8 cellular contexts compared by ENCODE assay signal in genomic region chr7:35185908-35186731, GRCh38.
DNase-seq lines count a peak whose midpoint lies in the region; ATAC-seq and TF ChIP-seq lines count a peak whose summit lies in the region.

No MANE protein-coding gene starts in this region.

- no peaks in the 10 kb centered on the region for H3K9me3 Mint-ChIP-seq in activated CD8-positive, alpha-beta T cell treated with anti-CD3 and anti-CD28 coated beads, Interleukin-2, amount 10 ng/mL, durations not matched to agents 7 days and 5 days (ENCODE audit: insufficient read depth)

- no peaks in the 10 kb centered on the region for H3K36me3 Mint-ChIP-seq in activated CD8-positive, alpha-beta T cell treated with anti-CD3 and anti-CD28 coated beads, Interleukin-2, amount 10 ng/mL, durations not matched to agents 7 days and 5 days (ENCODE audit: low read depth)

- no peaks in the 10 kb centered on the region for H3K9me3 ChIP-seq in osteoblast (ENCODE audit: low read depth, low read length)

- DNase-seq in EH (ENCODE audit: low read depth) (peak; percentile 72), NCI-H146 treated with DMSO at 0.1 percent for 48 hours (lab: John Stamatoyannopoulos, UW; ENCODE audit: unreplicated experiment) (peak; percentile 54), head of caudate nucleus (peak; percentile 42 to 91 (median 80)), osteoblast (ENCODE audit: insufficient read length, low spot score, missing footprints) (peak; percentile 43), COLO829 (ENCODE audit: low spot score) (no peak)
- DNase-seq in activated CD8-positive, alpha-beta T cell treated with anti-CD3 and anti-CD28 coated beads, Interleukin-2, amount 10 ng/mL, durations not matched to agents 7 days and 5 days, result peak; percentile 22

- no peaks in the 10 kb centered on the region for H3K27me3 ChIP-seq in osteoblast (ENCODE audit: insufficient read depth, low read length)

- no peak for TF ChIP-seq CTCF in osteoblast (IDR thresholded peaks at IDR 0.05; ENCODE audit: extremely low read depth, low read depth, low read length)

- ATAC-seq in activated CD8-positive, alpha-beta T cell treated with anti-CD3 and anti-CD28 coated beads, Interleukin-2, amount 10 ng/mL, durations not matched to agents 7 days and 5 days, result peak; percentile 60
- ATAC-seq in GM21381 (IDR thresholded peaks at IDR 0.05; ENCODE audit: unreplicated experiment) (no peak), HG03442 (IDR thresholded peaks at IDR 0.05; ENCODE audit: unreplicated experiment) (no peak)

- H3K79me2 ChIP-seq in osteoblast (ENCODE audit: insufficient read depth, low read length), result no peaks in the 10 kb centered on the region

- POLR2A ChIA-PET in activated CD8-positive, alpha-beta T cell treated with anti-CD3 and anti-CD28 coated beads, Interleukin-2, amount 10 ng/mL, durations not matched to agents 7 days and 5 days (lab: Charles Lee), result interaction anchor here (0.7 kb wide), 1 partner anchor 378 kb away, joined by 3 read pairs; no protein-coding TSS in a partner anchor

- H3K4me1 Mint-ChIP-seq in activated CD8-positive, alpha-beta T cell treated with anti-CD3 and anti-CD28 coated beads, Interleukin-2, amount 10 ng/mL, durations not matched to agents 7 days and 5 days (ENCODE audit: low read depth), result peaks cover 10% of the 10 kb centered on the region

- peak overlapping the region; percentile 58 for H3K4me3 ChIP-seq in osteoblast (ENCODE audit: insufficient read depth, low read length)

- no peak overlapping the region for H3K27ac Mint-ChIP-seq in activated CD8-positive, alpha-beta T cell treated with anti-CD3 and anti-CD28 coated beads, Interleukin-2, amount 10 ng/mL, durations not matched to agents 7 days and 5 days

- intact Hi-C loops in head of caudate nucleus (cut with DNase I), result no loop called here

- peak overlapping the region; percentile 64 for H3K4me2 ChIP-seq in osteoblast (ENCODE audit: insufficient read depth, low read length)

- H4K20me1 ChIP-seq in osteoblast (ENCODE audit: insufficient read depth, low read length), result no peaks in the 10 kb centered on the region

- no peaks in the 10 kb centered on the region for H3K36me3 ChIP-seq in osteoblast (ENCODE audit: insufficient read depth, low read length)

- peak overlapping the region; percentile 56 for H2AFZ ChIP-seq in osteoblast (ENCODE audit: low read length)

- no peaks in the 10 kb centered on the region for H3K4me1 ChIP-seq in osteoblast (ENCODE audit: insufficient read depth, low read length)

- peak overlapping the region; percentile 13 for H3K4me3 Mint-ChIP-seq in activated CD8-positive, alpha-beta T cell treated with anti-CD3 and anti-CD28 coated beads, Interleukin-2, amount 10 ng/mL, durations not matched to agents 7 days and 5 days

- no peak overlapping the region for H3K27ac ChIP-seq in osteoblast (ENCODE audit: low read depth, low read length)

- CTCF ChIA-PET in activated CD8-positive, alpha-beta T cell treated with anti-CD3 and anti-CD28 coated beads, Interleukin-2, amount 10 ng/mL, durations not matched to agents 7 days and 5 days (lab: Charles Lee), result interaction anchor here (0.5 kb wide), 1 partner anchor 241 kb away, joined by 3 read pairs; no protein-coding TSS in a partner anchor

- H3K27me3 Mint-ChIP-seq in activated CD8-positive, alpha-beta T cell treated with anti-CD3 and anti-CD28 coated beads, Interleukin-2, amount 10 ng/mL, durations not matched to agents 7 days and 5 days (ENCODE audit: low read depth), result peaks cover 32% of the 10 kb centered on the region
